In genomic region chr14:53190938-53191337, GRCh38 we compare ENCODE assay signal across 11 cellular contexts.
DNase-seq lines count a peak whose midpoint lies in the region; ATAC-seq lines count a peak whose summit lies in the region.
"Had no signal": no experiment of that assay in that cellular context is flagged by ENCODE, and none has a peak within 500 bp of the region (broad histone marks: within the 10 kb centered on the region; RNA-seq: fewer than 3 reads in every experiment).

No MANE protein-coding gene starts in this region.

- in situ Hi-C loops in KBM-7 (cut with MboI; ENCODE audit: low pct_unique_long_range_greater_than_20kb, low sequenced_read_pairs) = no loop called here

- ATAC-seq in GM18868 (IDR thresholded peaks at IDR 0.05; ENCODE audit: unreplicated experiment) = peak; percentile 73
- peak; percentile 61 for ATAC-seq in HG03066 (IDR thresholded peaks at IDR 0.05; ENCODE audit: low read depth, unreplicated experiment)
- no peak for ATAC-seq in HG03469 (IDR thresholded peaks at IDR 0.05; ENCODE audit: unreplicated experiment)

- peak; percentile 32 for DNase-seq in activated naive CD8-positive, alpha-beta T cell treated with anti-CD3 and anti-CD28 coated beads, Interleukin-2, amount 50 U/mL, for 16 hours (ENCODE audit: low read depth, low spot score)
- DNase-seq in stimulated activated CD4-positive, alpha-beta T cell treated with anti-CD3 and anti-CD28 coated beads, Interleukin-2, amount 100 ng/mL, for 4 hours (ENCODE audit: low read depth) = peak; percentile 43
- no peak for DNase-seq in AG08395 (ENCODE audit: low spot score)
- DNase-seq in NCI-H2029 treated with DMSO at 0.1 percent for 48 hours (lab: John Stamatoyannopoulos, UW) = no peak
- DNase-seq in KBM-7 = no peak
- DNase-seq: DMS 273 treated with DMSO at 0.1 percent for 48 hours, NCI-H82, testis had no signal

Comparison
In these comparisons a context has a peak if more than half of its experiments do, and no peak if none do; other contexts are left out.
1. DNase-seq: peak in activated naive CD8-positive, alpha-beta T cell treated with anti-CD3 and anti-CD28 coated beads, Interleukin-2, amount 50 U/mL, for 16 hours (single experiment) and stimulated activated CD4-positive, alpha-beta T cell treated with anti-CD3 and anti-CD28 coated beads, Interleukin-2, amount 100 ng/mL, for 4 hours (single experiment); none in AG08395 (single experiment), NCI-H2029 treated with DMSO at 0.1 percent for 48 hours (single experiment) and KBM-7 (single experiment).